In genomic region chr1:213783898-213784297, GRCh38 we compare ENCODE assay signal across 17 cellular contexts.
A peak's percentile ranks its signal among the peaks of the same experiment; 100 is the strongest.
DNase-seq lines count a peak whose midpoint lies in the region; ATAC-seq and TF ChIP-seq lines count a peak whose summit lies in the region.
"Had no signal": no experiment of that assay in that cellular context is flagged by ENCODE, and none has a peak within 500 bp of the region (broad histone marks: within the 10 kb centered on the region; RNA-seq: fewer than 3 reads in every experiment).

No MANE protein-coding gene starts in this region.

- H3K9me3 ChIP-seq in naive thymus-derived CD4-positive, alpha-beta T cell (ENCODE audit: control insufficient read depth in 2 of 3, low read length in 3 of 3), result no peaks in the 10 kb centered on the region
- H3K9me3 ChIP-seq: SJCRH30 had no signal

- intact Hi-C loops in naive thymus-derived CD4-positive, alpha-beta T cell (cut with micrococcal nuclease), result loop anchor here in 1 of 2 donors (1.0 to 5.0 kb wide), 5 partner anchors 22 to 203 kb away; partner anchors contain the start of gene PROX1

- H3K27ac ChIP-seq in naive thymus-derived CD4-positive, alpha-beta T cell (ENCODE audit: low read depth, low read length), result no peak overlapping the region
- H3K27ac ChIP-seq: SJCRH30 had no signal

- peak; percentile 8 for DNase-seq in activated CD4-positive, alpha-beta T cell treated with anti-CD3 and anti-CD28 coated beads, Interleukin-2, amount 10 ng/mL, durations not matched to agents 7 days and 5 days
- no peak for DNase-seq in activated CD4-positive, alpha-beta T cell treated with anti-CD3 and anti-CD28 coated beads for 1 hour
- DNase-seq in Kasumi-1 (lab: John Stamatoyannopoulos, UW), result peak; percentile 75 to 76
- DNase-seq in NOMO-1 treated with DMSO at 0.1 percent for 48 hours (lab: John Stamatoyannopoulos, UW; ENCODE audit: unreplicated experiment), result peak; percentile 78
- DNase-seq in naive thymus-derived CD4-positive, alpha-beta T cell, result peak in 7 of 9 donors; percentile 24 to 63 (median 52)
- no peak for DNase-seq in WTC11 (ENCODE audit: low spot score)
- DNase-seq in UCSD-AML1 (lab: John Stamatoyannopoulos, UW; ENCODE audit: unreplicated experiment), result no peak
- DNase-seq in effector memory CD8-positive, alpha-beta T cell, result no peak
- DNase-seq: activated CD4-positive, alpha-beta T cell treated with anti-CD3 and anti-CD28 coated beads, Interleukin-2, amount 50 U/mL, for 48 hours; activated T-cell treated with anti-CD3 and anti-CD28 coated beads, Interleukin-2, amount 50 U/mL, for 24 hours; erythroblast; NCI-H2029 treated with DMSO at 0.1 percent for 48 hours; NK-92 treated with Interleukin-12 subunit alpha and Interleukin-12 subunit beta, amount 100 ng/mL, for 24 hours; stimulated activated naive CD8-positive, alpha-beta T cell treated with anti-CD3 and anti-CD28 coated beads, Interleukin-15, amount 100 ng/mL, for 72 hours had no signal

- CTCF ChIA-PET in activated CD4-positive, alpha-beta T cell treated with anti-CD3 and anti-CD28 coated beads, Interleukin-2, amount 10 ng/mL, durations not matched to agents 7 days and 5 days (lab: Charles Lee), result interaction anchor here (1.1 kb wide), 1 partner anchor 28 kb away, joined by 3 read pairs; no protein-coding TSS in a partner anchor
- CTCF ChIA-PET in naive thymus-derived CD4-positive, alpha-beta T cell (lab: Charles Lee), result interaction anchor here (0.9 to 1.4 kb wide), 3 partner anchors 114 to 199 kb away, joined by 3 to 5 read pairs (median 3); no protein-coding TSS in a partner anchor
- CTCF ChIA-PET in WTC11 (lab: Charles Lee), result interaction anchor here (0.6 to 1.9 kb wide), 3 partner anchors 339 to 861 kb away, joined by 3 to 8 read pairs (median 4); no protein-coding TSS in a partner anchor

- H3K36me3 Mint-ChIP-seq in activated CD4-positive, alpha-beta T cell treated with anti-CD3 and anti-CD28 coated beads, Interleukin-2, amount 10 ng/mL, durations not matched to agents 7 days and 5 days (ENCODE audit: low read depth), result no peaks in the 10 kb centered on the region
- H3K36me3 Mint-ChIP-seq in naive thymus-derived CD4-positive, alpha-beta T cell, result peaks cover 0 to 4% (median 0%) of the 10 kb centered on the region in 5 donors
- H3K36me3 Mint-ChIP-seq in WTC11, result no peaks in the 10 kb centered on the region
- H3K36me3 Mint-ChIP-seq in effector memory CD8-positive, alpha-beta T cell (ENCODE audit: insufficient read depth), result no peaks in the 10 kb centered on the region
- H3K36me3 Mint-ChIP-seq: CD4-positive, CD25-positive, alpha-beta regulatory T cell had no signal

- H3K27me3 Mint-ChIP-seq in activated CD4-positive, alpha-beta T cell treated with anti-CD3 and anti-CD28 coated beads, Interleukin-2, amount 10 ng/mL, durations not matched to agents 7 days and 5 days, result peaks cover 4% of the 10 kb centered on the region
- peaks cover 6 to 17% (median 8%) of the 10 kb centered on the region in 5 donors for H3K27me3 Mint-ChIP-seq in naive thymus-derived CD4-positive, alpha-beta T cell
- H3K27me3 Mint-ChIP-seq in WTC11 (ENCODE audit: low read depth), result no peaks in the 10 kb centered on the region
- peaks cover 0 to 10% of the 10 kb centered on the region in 2 donors for H3K27me3 Mint-ChIP-seq in effector memory CD8-positive, alpha-beta T cell
- H3K27me3 Mint-ChIP-seq: activated T-cell treated with anti-CD3 and anti-CD28 coated beads, Interleukin-2, amount 50 U/mL, for 24 hours had no signal

- peaks cover 12% of the 10 kb centered on the region for H3K4me1 Mint-ChIP-seq in activated CD4-positive, alpha-beta T cell treated with anti-CD3 and anti-CD28 coated beads, Interleukin-2, amount 10 ng/mL, durations not matched to agents 7 days and 5 days
- H3K4me1 Mint-ChIP-seq in naive thymus-derived CD4-positive, alpha-beta T cell, result peaks cover 0 to 42% (median 39%) of the 10 kb centered on the region in 7 donors
- H3K4me1 Mint-ChIP-seq in WTC11, result peaks cover 4% of the 10 kb centered on the region; the same call in 1 of the 2 replicates
- H3K4me1 Mint-ChIP-seq in effector memory CD8-positive, alpha-beta T cell (ENCODE audit: low read depth in 2 of 2), result no peaks in the 10 kb centered on the region
- H3K4me1 Mint-ChIP-seq: CD4-positive, CD25-positive, alpha-beta regulatory T cell; stimulated activated naive CD8-positive, alpha-beta T cell treated with anti-CD3 and anti-CD28 coated beads, Interleukin-15, amount 100 ng/mL, for 72 hours had no signal

- no peaks in the 10 kb centered on the region for H3K27me3 ChIP-seq in naive thymus-derived CD4-positive, alpha-beta T cell (ENCODE audit: control insufficient read depth in 2 of 2, insufficient read depth in 2 of 2, low read length in 2 of 2)
- H3K27me3 ChIP-seq: SJCRH30 had no signal

- H3K9me3 Mint-ChIP-seq in activated CD4-positive, alpha-beta T cell treated with anti-CD3 and anti-CD28 coated beads, Interleukin-2, amount 10 ng/mL, durations not matched to agents 7 days and 5 days, result no peaks in the 10 kb centered on the region
- H3K9me3 Mint-ChIP-seq in naive thymus-derived CD4-positive, alpha-beta T cell, result peaks cover 0 to 5% (median 0%) of the 10 kb centered on the region in 11 donors
- peaks cover 4% of the 10 kb centered on the region for H3K9me3 Mint-ChIP-seq in WTC11
- H3K9me3 Mint-ChIP-seq in effector memory CD8-positive, alpha-beta T cell, result peaks cover 5 to 8% of the 10 kb centered on the region in 2 donors
- H3K9me3 Mint-ChIP-seq: activated T-cell treated with anti-CD3 and anti-CD28 coated beads, Interleukin-2, amount 50 U/mL, for 24 hours; stimulated activated naive CD8-positive, alpha-beta T cell treated with anti-CD3 and anti-CD28 coated beads, Interleukin-15, amount 100 ng/mL, for 72 hours had no signal

- no peak overlapping the region for H3K4me3 Mint-ChIP-seq in activated CD4-positive, alpha-beta T cell treated with anti-CD3 and anti-CD28 coated beads, Interleukin-2, amount 10 ng/mL, durations not matched to agents 7 days and 5 days
- H3K4me3 Mint-ChIP-seq in naive thymus-derived CD4-positive, alpha-beta T cell, result peak overlapping the region in 9 of 10 donors; percentile 39 to 81 (median 70)
- no peak overlapping the region for H3K4me3 Mint-ChIP-seq in WTC11
- H3K4me3 Mint-ChIP-seq in effector memory CD8-positive, alpha-beta T cell, result no peak overlapping the region
- H3K4me3 Mint-ChIP-seq: activated T-cell treated with anti-CD3 and anti-CD28 coated beads, Interleukin-2, amount 50 U/mL, for 24 hours; stimulated activated naive CD8-positive, alpha-beta T cell treated with anti-CD3 and anti-CD28 coated beads, Interleukin-15, amount 100 ng/mL, for 72 hours had no signal

- no peak overlapping the region for H3K4me3 ChIP-seq in naive thymus-derived CD4-positive, alpha-beta T cell (ENCODE audit: low read length)
- H3K4me3 ChIP-seq: SJCRH30 had no signal

- H3K4me1 ChIP-seq in naive thymus-derived CD4-positive, alpha-beta T cell (ENCODE audit: control insufficient read depth in 2 of 2, insufficient read depth in 2 of 2, low read length in 2 of 2), result peaks cover 0 to 20% of the 10 kb centered on the region in 2 donors

- POLR2A ChIA-PET in activated CD4-positive, alpha-beta T cell treated with anti-CD3 and anti-CD28 coated beads, Interleukin-2, amount 10 ng/mL, durations not matched to agents 7 days and 5 days (lab: Charles Lee), result interaction anchor here (0.6 kb wide), 1 partner anchor 22 kb away, joined by 3 read pairs; no protein-coding TSS in a partner anchor
- POLR2A ChIA-PET in naive thymus-derived CD4-positive, alpha-beta T cell (lab: Charles Lee), result interaction anchor here (0.5 to 1.4 kb wide), 4 partner anchors 24 to 732 kb away, joined by 3 to 6 read pairs (median 4); no protein-coding TSS in a partner anchor
- POLR2A ChIA-PET in WTC11 (lab: Charles Lee), result interaction anchor here (0.6 kb wide), 2 partner anchors 9 to 29 kb away, joined by 3 read pairs; no protein-coding TSS in a partner anchor

- no peak overlapping the region for H3K27ac Mint-ChIP-seq in activated CD4-positive, alpha-beta T cell treated with anti-CD3 and anti-CD28 coated beads, Interleukin-2, amount 10 ng/mL, durations not matched to agents 7 days and 5 days
- H3K27ac Mint-ChIP-seq in naive thymus-derived CD4-positive, alpha-beta T cell, result peak overlapping the region in 6 of 9 donors; percentile 4 to 84 (median 48)
- no peak overlapping the region for H3K27ac Mint-ChIP-seq in WTC11
- no peak overlapping the region for H3K27ac Mint-ChIP-seq in effector memory CD8-positive, alpha-beta T cell
- H3K27ac Mint-ChIP-seq: activated T-cell treated with anti-CD3 and anti-CD28 coated beads, Interleukin-2, amount 50 U/mL, for 24 hours; stimulated activated naive CD8-positive, alpha-beta T cell treated with anti-CD3 and anti-CD28 coated beads, Interleukin-15, amount 100 ng/mL, for 72 hours had no signal

- TF ChIP-seq CTCF in WTC11 (IDR thresholded peaks at IDR 0.05), result no peak

- ATAC-seq in naive thymus-derived CD4-positive, alpha-beta T cell, result peak; percentile 70
- ATAC-seq in WTC11, result no peak
- ATAC-seq in effector memory CD8-positive, alpha-beta T cell (replicated peaks), result no peak
- ATAC-seq: HCT116; stimulated activated naive CD8-positive, alpha-beta T cell treated with anti-CD3 and anti-CD28 coated beads, Interleukin-15, amount 100 ng/mL, for 72 hours had no signal

- H3K36me3 ChIP-seq in naive thymus-derived CD4-positive, alpha-beta T cell (ENCODE audit: control insufficient read depth in 2 of 3, insufficient read depth in 3 of 3, low read length in 3 of 3), result no peaks in the 10 kb centered on the region
- H3K36me3 ChIP-seq: SJCRH30 had no signal

TF ChIP-seq in WTC11, 78 proteins besides CTCF, POLR2A, EP300 and RAD21 (continues in another document):
- no peak for TF ChIP-seq PRRX2 (CRISPR knock-in tag; IDR thresholded peaks at IDR 0.05)
- TF ChIP-seq, protein P1, sequence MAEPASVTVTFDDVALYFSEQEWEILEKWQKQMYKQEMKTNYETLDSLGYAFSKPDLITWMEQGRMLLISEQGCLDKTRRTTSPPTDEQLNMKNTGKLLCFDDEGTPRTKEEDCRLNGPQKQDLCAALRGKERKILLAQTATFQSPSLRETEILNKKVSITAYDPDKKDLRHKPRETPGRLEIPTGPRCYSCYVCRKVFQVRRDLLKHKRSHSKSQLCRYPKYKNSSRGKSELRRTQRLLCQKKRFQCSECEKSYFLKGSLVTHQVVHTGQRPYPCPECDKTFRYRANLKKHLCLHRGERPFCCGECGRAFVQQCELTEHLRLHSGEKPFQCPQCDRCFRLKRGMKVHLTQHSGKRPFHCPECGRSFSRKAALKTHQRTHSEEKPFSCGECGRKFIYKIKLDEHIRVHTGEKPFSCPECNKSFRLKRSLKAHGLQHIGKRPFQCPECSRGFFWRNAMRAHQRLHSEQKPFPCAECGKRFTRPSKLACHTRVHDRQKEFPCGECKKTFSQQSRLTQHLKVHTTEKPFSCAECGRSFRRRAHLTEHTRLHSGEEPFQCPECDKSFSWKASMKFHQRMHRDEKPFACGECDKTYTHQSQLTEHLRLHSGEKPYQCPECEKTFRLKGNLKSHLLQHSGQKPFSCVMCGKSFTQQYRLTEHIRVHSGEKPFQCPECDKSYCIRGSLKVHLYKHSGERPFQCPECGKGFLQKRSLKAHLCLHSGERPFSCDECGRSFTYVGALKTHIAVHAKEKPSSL (CRISPR knock-in tag; conservative IDR thresholded peaks at IDR 0.05), result no peak
- TF ChIP-seq CREB1 (CRISPR knock-in tag; IDR thresholded peaks at IDR 0.05), result no peak
- no peak for TF ChIP-seq SMAD3 (CRISPR knock-in tag; IDR thresholded peaks at IDR 0.05; ENCODE audit: borderline replicate concordance)
- no peak for TF ChIP-seq NFATC4 (CRISPR knock-in tag; IDR thresholded peaks at IDR 0.05)

Comparison
In these comparisons a context has a peak if more than half of its experiments do, and no peak if none do; other contexts are left out.
1. DNase-seq: peak in activated CD4-positive, alpha-beta T cell treated with anti-CD3 and anti-CD28 coated beads, Interleukin-2, amount 10 ng/mL, durations not matched to agents 7 days and 5 days (single experiment), Kasumi-1 (2 of 2), NOMO-1 treated with DMSO at 0.1 percent for 48 hours (single experiment) and naive thymus-derived CD4-positive, alpha-beta T cell (7 of 9); none in activated CD4-positive, alpha-beta T cell treated with anti-CD3 and anti-CD28 coated beads for 1 hour (single experiment), WTC11 (single experiment), UCSD-AML1 (single experiment) and effector memory CD8-positive, alpha-beta T cell (0 of 3).
2. H3K27ac Mint-ChIP-seq: peak in naive thymus-derived CD4-positive, alpha-beta T cell (6 of 9); none in activated CD4-positive, alpha-beta T cell treated with anti-CD3 and anti-CD28 coated beads, Interleukin-2, amount 10 ng/mL, durations not matched to agents 7 days and 5 days (single experiment), WTC11 (single experiment) and effector memory CD8-positive, alpha-beta T cell (0 of 2).
3. H3K4me3 Mint-ChIP-seq: peak in naive thymus-derived CD4-positive, alpha-beta T cell (9 of 10); none in activated CD4-positive, alpha-beta T cell treated with anti-CD3 and anti-CD28 coated beads, Interleukin-2, amount 10 ng/mL, durations not matched to agents 7 days and 5 days (single experiment), WTC11 (single experiment) and effector memory CD8-positive, alpha-beta T cell (0 of 2).